9 cellular contexts compared by ENCODE assay signal in genomic region chr12:3135522-3136461, GRCh38. TPM values are rescaled to one million over a fixed set of nuclear protein-coding genes. Genes with fewer than 3 reads are reported as not detected.
DNase-seq lines count a peak whose midpoint lies in the region; ATAC-seq, FAIRE-seq and TF ChIP-seq lines count a peak whose summit lies in the region.
"Had no signal": no experiment of that assay in that cellular context is flagged by ENCODE, and none has a peak within 500 bp of the region (broad histone marks: within the 10 kb centered on the region; RNA-seq: fewer than 3 reads in every experiment).

No MANE protein-coding gene starts in this region.

- H3K27me3 ChIP-seq in NT2/D1 (ENCODE audit: insufficient read depth, insufficient read length) = no peaks in the 10 kb centered on the region

- ATAC-seq in omental fat pad (ENCODE audit: low FRiP score) = peak; percentile 45

- H3K4me3 ChIP-seq in NT2/D1 (ENCODE audit: insufficient read length, low read depth) = no peak overlapping the region

- peaks cover 39% of the 10 kb centered on the region for H3K4me1 ChIP-seq in NT2/D1 (ENCODE audit: insufficient read depth, insufficient read length)

- peak in 1 of 3 donors; percentile 60 for TF ChIP-seq CTCF in omental fat pad (IDR thresholded peaks at IDR 0.05)

- no peak overlapping the region for H3K9ac ChIP-seq in NT2/D1 (ENCODE audit: insufficient read length, low read depth)

- FAIRE-seq in frontal cortex (lab: Jason Lieb, UNC) = no peak
- FAIRE-seq: TTC549 had no signal

- DNase-seq in DMS114 treated with DMSO at 0.1 percent for 48 hours (lab: John Stamatoyannopoulos, UW; ENCODE audit: unreplicated experiment) (peak; percentile 36), HT-29 (ENCODE audit: low spot score) (peak; percentile 82), NT2/D1 (ENCODE audit: low read depth, low spot score) (peak; percentile 99), frontal cortex (ENCODE audit: low spot score in 2 of 2) (peak; percentile 64 to 84), omental fat pad (ENCODE audit: low spot score) (no peak), NCI-H187 treated with DMSO at 0.1 percent for 48 hours (lab: John Stamatoyannopoulos, UW) (no peak)
- DNase-seq in activated T-helper 1 cell treated with anti-CD3 and anti-CD28 coated beads, Interleukin-2, amount 50 U/mL, for 16 hours (ENCODE audit: low read depth in 1 of 2, low spot score in 1 of 2) = peak; percentile 6 to 7
- no peak for DNase-seq in effector CD4-positive, alpha-beta T cell

- H3K36me3 ChIP-seq in NT2/D1 (ENCODE audit: insufficient read depth, insufficient read length, low read length) = peaks cover 2% of the 10 kb centered on the region

- H3K9me3 ChIP-seq in NT2/D1 (ENCODE audit: insufficient read depth, low read length) = no peaks in the 10 kb centered on the region

RNA-seq across cellular contexts. Expression of gene TSPAN9, which starts 58.6 kb away (rescaled TPM):
- total RNA-seq in HT-29 (2014; rRNA removed; shearing (Covaris generic)) = 11.3 and 12.0 TPM in 2 replicates
- total RNA-seq in frontal cortex = 22.4 TPM
- 10 to 100 TPM; 23.4 to 43.3 (median 29.4) TPM for total RNA-seq in omental fat pad

Comparison
In these comparisons a context has a peak if more than half of its experiments do, and no peak if none do; other contexts are left out.
1. DNase-seq: peak in DMS114 treated with DMSO at 0.1 percent for 48 hours (single experiment), HT-29 (single experiment), NT2/D1 (single experiment), activated T-helper 1 cell treated with anti-CD3 and anti-CD28 coated beads, Interleukin-2, amount 50 U/mL, for 16 hours (2 of 2) and frontal cortex (2 of 2); none in omental fat pad (single experiment), NCI-H187 treated with DMSO at 0.1 percent for 48 hours (single experiment) and effector CD4-positive, alpha-beta T cell (single experiment).